ENCODE assay signal across 11 cellular contexts in genomic region chr15:34721157-34721801, GRCh38. TPM values are rescaled to one million over a fixed set of nuclear protein-coding genes. Genes with fewer than 3 reads are reported as not detected.
DNase-seq lines count a peak whose midpoint lies in the region; ATAC-seq and TF ChIP-seq lines count a peak whose summit lies in the region.
"Had no signal": no experiment of that assay in that cellular context is flagged by ENCODE, and none has a peak within 500 bp of the region (broad histone marks: within the 10 kb centered on the region; RNA-seq: fewer than 3 reads in every experiment).

No MANE protein-coding gene starts in this region.

- H3K27ac Mint-ChIP-seq in endodermal cell, result no peak overlapping the region
- H3K27ac Mint-ChIP-seq in nephron, result peak overlapping the region in 1 of 3 experiments; percentile 1
- no peak overlapping the region for H3K27ac Mint-ChIP-seq in type B pancreatic cell
- H3K27ac Mint-ChIP-seq: T-helper 17 cell had no signal

- peak overlapping the region; percentile 38 for H3K4me3 Mint-ChIP-seq in endodermal cell
- peak overlapping the region; percentile 30 to 57 (median 52) for H3K4me3 Mint-ChIP-seq in nephron
- peak overlapping the region; percentile 21 for H3K4me3 Mint-ChIP-seq in type B pancreatic cell
- H3K4me3 Mint-ChIP-seq: T-helper 17 cell had no signal

- no peaks in the 10 kb centered on the region for H3K9me3 ChIP-seq in right cardiac atrium (ENCODE audit: control insufficient read depth, low read length)
- H3K9me3 ChIP-seq in endodermal cell (ENCODE audit: control insufficient read depth, low read length), result no peaks in the 10 kb centered on the region
- H3K9me3 ChIP-seq: tibial nerve had no signal

- peak overlapping the region; percentile 66 for H3K27ac ChIP-seq in right cardiac atrium (ENCODE audit: low read length)
- no peak overlapping the region for H3K27ac ChIP-seq in endodermal cell (ENCODE audit: low read depth, low read length)
- peak overlapping the region in 1 of 2 donors; percentile 88 for H3K27ac ChIP-seq in coronary artery

- TF ChIP-seq CTCF in endodermal cell (conservative IDR thresholded peaks at IDR 0.05), result no peak
- TF ChIP-seq CTCF in nephron (IDR thresholded peaks at IDR 0.05; ENCODE audit: unreplicated experiment in 3 of 3), result no peak
- no peak for TF ChIP-seq CTCF in type B pancreatic cell (conservative IDR thresholded peaks at IDR 0.05)
- TF ChIP-seq CTCF in coronary artery (IDR thresholded peaks at IDR 0.05), result no peak

- DNase-seq in right cardiac atrium, result no peak
- DNase-seq in Right ventricle myocardium inferior (ENCODE audit: missing footprints), result no peak
- DNase-seq in endodermal cell, result no peak
- no peak for DNase-seq in type B pancreatic cell (ENCODE audit: extremely low spot score, unreplicated experiment)
- DNase-seq in coronary artery (ENCODE audit: low spot score), result no peak
- DNase-seq: activated gamma-delta T cell treated with Interleukin-2 at 50 U/mL for 16 hours, T-helper 17 cell had no signal

- peaks cover 15% of the 10 kb centered on the region for H3K27me3 Mint-ChIP-seq in endodermal cell (ENCODE audit: insufficient read depth)
- peaks cover 12% of the 10 kb centered on the region for H3K27me3 Mint-ChIP-seq in nephron (ENCODE audit: low read depth)
- peaks cover 7% of the 10 kb centered on the region for H3K27me3 Mint-ChIP-seq in type B pancreatic cell

- H3K9me3 Mint-ChIP-seq in endodermal cell (no peaks in the 10 kb centered on the region), nephron (no peaks in the 10 kb centered on the region), type B pancreatic cell (no peaks in the 10 kb centered on the region)

- peaks cover 9% of the 10 kb centered on the region for H3K4me1 Mint-ChIP-seq in endodermal cell
- H3K4me1 Mint-ChIP-seq in nephron, result peaks cover 73% of the 10 kb centered on the region
- peaks cover 37% of the 10 kb centered on the region for H3K4me1 Mint-ChIP-seq in type B pancreatic cell (ENCODE audit: unreplicated experiment)

- H3K4me1 ChIP-seq in right cardiac atrium (ENCODE audit: control insufficient read depth, insufficient read depth, low read length), result peaks cover 10% of the 10 kb centered on the region
- no peaks in the 10 kb centered on the region for H3K4me1 ChIP-seq in endodermal cell (ENCODE audit: control insufficient read depth, insufficient read depth, low read length)

- no peaks in the 10 kb centered on the region for H3K36me3 Mint-ChIP-seq in endodermal cell (ENCODE audit: low read depth)
- no peaks in the 10 kb centered on the region for H3K36me3 Mint-ChIP-seq in nephron (ENCODE audit: low read depth)
- H3K36me3 Mint-ChIP-seq in type B pancreatic cell, result no peaks in the 10 kb centered on the region

- peak overlapping the region; percentile 24 for H3K4me3 ChIP-seq in right cardiac atrium (ENCODE audit: low read length)
- no peak overlapping the region for H3K4me3 ChIP-seq in endodermal cell (ENCODE audit: low read length)
- no peak overlapping the region for H3K4me3 ChIP-seq in coronary artery

- H3K27me3 ChIP-seq in right cardiac atrium (ENCODE audit: control insufficient read depth, insufficient read depth) (no peaks in the 10 kb centered on the region), endodermal cell (ENCODE audit: control insufficient read depth, insufficient read depth, low read length, poor library complexity, severe bottlenecking) (peaks cover 3% of the 10 kb centered on the region)
- H3K27me3 ChIP-seq: tibial nerve had no signal

- H3K9ac ChIP-seq in endodermal cell (ENCODE audit: extremely low read depth, low read length, poor library complexity, severe bottlenecking), result no peak overlapping the region

- 76% methylated on average over 7 of the region's 7 CpGs for whole genome bisulfite sequencing in right cardiac atrium
- 70 to 72% methylated on average over 2 to 5 of the region's 7 CpGs for WGBS in endodermal cell (ENCODE audit: insufficient coverage in 1 of 2, insufficient read length in 1 of 2), 2 experiments

- ATAC-seq in right cardiac atrium, result no peak
- ATAC-seq in Right ventricle myocardium inferior, result no peak
- no peak for ATAC-seq in GM19023 (IDR thresholded peaks at IDR 0.05; ENCODE audit: unreplicated experiment)
- ATAC-seq in GM21447 (IDR thresholded peaks at IDR 0.05; ENCODE audit: unreplicated experiment), result no peak
- ATAC-seq: T-helper 17 cell had no signal

- no peaks in the 10 kb centered on the region for H3K36me3 ChIP-seq in endodermal cell (ENCODE audit: control insufficient read depth, insufficient read depth, low read length)
- H3K36me3 ChIP-seq: tibial nerve had no signal

- intact Hi-C loops in right cardiac atrium (cut with DNase I) (loop anchor here in 1 of 4 donors (5.0 kb wide), 1 partner anchor 71 kb away; no protein-coding TSS in a partner anchor), Right ventricle myocardium inferior (cut with DNase I) (no loop called here)

RNA-seq across cellular contexts. Expression of gene GJD2, which starts 33.5 kb away (rescaled TPM):
- total RNA-seq in right cardiac atrium, result 10 to 100 TPM in 2 of 4 donors, 1 to 10 TPM in 2; 2.0 to 34.1 (median 14.0) TPM
- polyA plus RNA-seq in right cardiac atrium, result 7.4 TPM
- not detected for total RNA-seq in Right ventricle myocardium inferior
- total RNA-seq in endodermal cell, result not detected
- 0.64 TPM for polyA plus RNA-seq in endodermal cell (2013, experiment 1 of 2)
- polyA plus RNA-seq in endodermal cell (2013, experiment 2 of 2), result 0.54 TPM
- 0.50 and 0.89 TPM in 2 replicates for total RNA-seq in type B pancreatic cell (ENCODE audit: low replicate concordance)
- total RNA-seq: T-helper 17 cell, tibial nerve had no signal
